ENCODE assay signal across 18 cellular contexts in genomic region chr3:56761887-56762605, GRCh38. TPM values are rescaled to one million over a fixed set of nuclear protein-coding genes. Genes with fewer than 3 reads are reported as not detected.
A peak's percentile ranks its signal among the peaks of the same experiment; 100 is the strongest.
DNase-seq lines count a peak whose midpoint lies in the region; ATAC-seq and TF ChIP-seq lines count a peak whose summit lies in the region.
"Had no signal": no experiment of that assay in that cellular context is flagged by ENCODE, and none has a peak within 500 bp of the region (broad histone marks: within the 10 kb centered on the region; RNA-seq: fewer than 3 reads in every experiment).

No MANE protein-coding gene starts in this region.

- H3K4me1 Mint-ChIP-seq in activated CD4-positive, alpha-beta memory T cell treated with anti-CD3 and anti-CD28 coated beads for 36 hours (ENCODE audit: low read depth): peaks cover 69% of the 10 kb centered on the region
- peaks cover 43% of the 10 kb centered on the region for H3K4me1 Mint-ChIP-seq in activated CD4-positive, alpha-beta memory T cell treated with anti-CD3 and anti-CD28 coated beads, Interleukin-2, amount 10 ng/mL, durations not matched to agents 7 days and 5 days
- H3K4me1 Mint-ChIP-seq: GM23338 had no signal

- intact Hi-C loops in activated CD4-positive, alpha-beta memory T cell treated with anti-CD3 and anti-CD28 coated beads for 36 hours (cut with micrococcal nuclease): no loop called here

- POLR2A ChIA-PET in activated CD4-positive, alpha-beta memory T cell treated with anti-CD3 and anti-CD28 coated beads for 36 hours (lab: Charles Lee): no interaction called here
- POLR2A ChIA-PET in activated CD4-positive, alpha-beta memory T cell treated with anti-CD3 and anti-CD28 coated beads, Interleukin-2, amount 10 ng/mL, durations not matched to agents 7 days and 5 days (lab: Charles Lee): interaction anchor here (0.7 to 1.5 kb wide), 2 partner anchors 21 to 40 kb away, joined by 3 to 5 read pairs; partner anchors contain the start of gene ARHGEF3

- peaks cover 21% of the 10 kb centered on the region for H3K36me3 Mint-ChIP-seq in activated CD4-positive, alpha-beta memory T cell treated with anti-CD3 and anti-CD28 coated beads for 36 hours
- H3K36me3 Mint-ChIP-seq in activated CD4-positive, alpha-beta memory T cell treated with anti-CD3 and anti-CD28 coated beads, Interleukin-2, amount 10 ng/mL, durations not matched to agents 7 days and 5 days (ENCODE audit: low read depth): peaks cover 68% of the 10 kb centered on the region

- no peaks in the 10 kb centered on the region for H3K9me3 ChIP-seq in osteoblast (ENCODE audit: low read depth, low read length)
- H3K9me3 ChIP-seq: esophagus muscularis mucosa, lower lobe of right lung, right lobe of liver, upper lobe of right lung had no signal

- H3K4me3 ChIP-seq in osteoblast (ENCODE audit: insufficient read depth, low read length): no peak overlapping the region
- H3K4me3 ChIP-seq: esophagus muscularis mucosa, GM23338, lower lobe of right lung, right lobe of liver, upper lobe of right lung had no signal

- H3K36me3 ChIP-seq in osteoblast (ENCODE audit: insufficient read depth, low read length): no peaks in the 10 kb centered on the region
- H3K36me3 ChIP-seq: esophagus muscularis mucosa, lower lobe of right lung, right lobe of liver, upper lobe of right lung had no signal

- ATAC-seq in GM21447 (IDR thresholded peaks at IDR 0.05; ENCODE audit: unreplicated experiment): no peak
- ATAC-seq: lower lobe of right lung, right lobe of liver, upper lobe of right lung had no signal

- no peaks in the 10 kb centered on the region for H4K20me1 ChIP-seq in osteoblast (ENCODE audit: insufficient read depth, low read length)

- no peak for DNase-seq in activated CD4-positive, alpha-beta memory T cell treated with anti-CD3 and anti-CD28 coated beads for 36 hours
- DNase-seq in activated CD4-positive, alpha-beta memory T cell treated with anti-CD3 and anti-CD28 coated beads, Interleukin-2, amount 10 ng/mL, durations not matched to agents 7 days and 5 days: no peak
- DNase-seq in RPMI7951 (ENCODE audit: low read depth): peak; percentile 60
- peak; percentile 30 for DNase-seq in dermis blood vessel endothelial cell
- no peak for DNase-seq in osteoblast (ENCODE audit: insufficient read length, low spot score, missing footprints)
- no peak for DNase-seq in DMS53 (lab: John Stamatoyannopoulos, UW)
- no peak for DNase-seq in T-helper 2 cell
- DNase-seq: activated gamma-delta T cell treated with Interleukin-2 at 50 U/mL for 16 hours; lower lobe of right lung; NK-92 treated with Interleukin-12 subunit alpha and Interleukin-12 subunit beta, amount 100 ng/mL, for 24 hours; right lobe of liver; SHP77 treated with DMSO at 0.1 percent for 48 hours; stimulated activated CD4-positive, alpha-beta T cell treated with anti-CD3 and anti-CD28 coated beads, Interleukin-4, amount 100 ng/mL, for 4 hours; T1000; upper lobe of right lung had no signal

- peak overlapping the region; percentile 51 for H3K27ac ChIP-seq in osteoblast (ENCODE audit: low read depth, low read length)
- H3K27ac ChIP-seq: esophagus muscularis mucosa, lower lobe of right lung, right lobe of liver had no signal

- H3K4me2 ChIP-seq in osteoblast (ENCODE audit: insufficient read depth, low read length): peak overlapping the region; percentile 1
- H3K4me2 ChIP-seq: GM23338 had no signal

- H3K79me2 ChIP-seq in osteoblast (ENCODE audit: insufficient read depth, low read length): no peaks in the 10 kb centered on the region

- H3K27ac Mint-ChIP-seq in activated CD4-positive, alpha-beta memory T cell treated with anti-CD3 and anti-CD28 coated beads for 36 hours: peak overlapping the region; percentile 47
- no peak overlapping the region for H3K27ac Mint-ChIP-seq in activated CD4-positive, alpha-beta memory T cell treated with anti-CD3 and anti-CD28 coated beads, Interleukin-2, amount 10 ng/mL, durations not matched to agents 7 days and 5 days
- H3K27ac Mint-ChIP-seq: GM23338 had no signal

- no peak for TF ChIP-seq CTCF in osteoblast (IDR thresholded peaks at IDR 0.05; ENCODE audit: extremely low read depth, low read depth, low read length)

- peak overlapping the region; percentile 33 for H2AFZ ChIP-seq in osteoblast (ENCODE audit: low read length)
- H2AFZ ChIP-seq: GM23338 had no signal

- no peaks in the 10 kb centered on the region for H3K9me3 Mint-ChIP-seq in activated CD4-positive, alpha-beta memory T cell treated with anti-CD3 and anti-CD28 coated beads for 36 hours
- no peaks in the 10 kb centered on the region for H3K9me3 Mint-ChIP-seq in activated CD4-positive, alpha-beta memory T cell treated with anti-CD3 and anti-CD28 coated beads, Interleukin-2, amount 10 ng/mL, durations not matched to agents 7 days and 5 days

- no peaks in the 10 kb centered on the region for H3K27me3 ChIP-seq in osteoblast (ENCODE audit: insufficient read depth, low read length)
- H3K27me3 ChIP-seq: esophagus muscularis mucosa, right lobe of liver, upper lobe of right lung had no signal

- CTCF ChIA-PET in activated CD4-positive, alpha-beta memory T cell treated with anti-CD3 and anti-CD28 coated beads for 36 hours (lab: Charles Lee): interaction anchor here (0.7 to 1.0 kb wide), 2 partner anchors 38 to 227 kb away, joined by 3 to 5 read pairs; no protein-coding TSS in a partner anchor
- CTCF ChIA-PET in activated CD4-positive, alpha-beta memory T cell treated with anti-CD3 and anti-CD28 coated beads, Interleukin-2, amount 10 ng/mL, durations not matched to agents 7 days and 5 days (lab: Charles Lee): no interaction called here

- peaks cover 15% of the 10 kb centered on the region for H3K4me1 ChIP-seq in osteoblast (ENCODE audit: insufficient read depth, low read length)

- H3K27me3 Mint-ChIP-seq in activated CD4-positive, alpha-beta memory T cell treated with anti-CD3 and anti-CD28 coated beads for 36 hours: no peaks in the 10 kb centered on the region
- peaks cover 2% of the 10 kb centered on the region for H3K27me3 Mint-ChIP-seq in activated CD4-positive, alpha-beta memory T cell treated with anti-CD3 and anti-CD28 coated beads, Interleukin-2, amount 10 ng/mL, durations not matched to agents 7 days and 5 days

- no peak overlapping the region for H3K4me3 Mint-ChIP-seq in activated CD4-positive, alpha-beta memory T cell treated with anti-CD3 and anti-CD28 coated beads for 36 hours
- no peak overlapping the region for H3K4me3 Mint-ChIP-seq in activated CD4-positive, alpha-beta memory T cell treated with anti-CD3 and anti-CD28 coated beads, Interleukin-2, amount 10 ng/mL, durations not matched to agents 7 days and 5 days
- H3K4me3 Mint-ChIP-seq: GM23338 had no signal

RNA-seq across cellular contexts. Expression of gene ARHGEF3, which starts 39.7 kb away (rescaled TPM):
- total RNA-seq in activated CD4-positive, alpha-beta memory T cell treated with anti-CD3 and anti-CD28 coated beads for 36 hours: 10 to 100 TPM; 28.0 to 31.5 TPM
- total RNA-seq in activated CD4-positive, alpha-beta memory T cell treated with anti-CD3 and anti-CD28 coated beads, Interleukin-2, amount 10 ng/mL, durations not matched to agents 7 days and 5 days: 10 to 100 TPM; 71.3 TPM
- 9.8 and 14.5 TPM in 2 replicates for total RNA-seq in RPMI7951 (2014; rRNA removed; shearing (Covaris generic))
- 12.1 and 20.8 TPM in 2 replicates for total RNA-seq in dermis blood vessel endothelial cell
- 21.7 and 22.7 TPM in 2 replicates for total RNA-seq in osteoblast

Comparison
In these comparisons a context has a peak if more than half of its experiments do, and no peak if none do; other contexts are left out.
1. DNase-seq: peak in RPMI7951 (single experiment) and dermis blood vessel endothelial cell (single experiment); none in activated CD4-positive, alpha-beta memory T cell treated with anti-CD3 and anti-CD28 coated beads for 36 hours (single experiment), activated CD4-positive, alpha-beta memory T cell treated with anti-CD3 and anti-CD28 coated beads, Interleukin-2, amount 10 ng/mL, durations not matched to agents 7 days and 5 days (single experiment), osteoblast (single experiment), DMS53 (single experiment) and T-helper 2 cell (0 of 5).